12 cellular contexts compared by ENCODE assay signal in the genomic region with DNA sequence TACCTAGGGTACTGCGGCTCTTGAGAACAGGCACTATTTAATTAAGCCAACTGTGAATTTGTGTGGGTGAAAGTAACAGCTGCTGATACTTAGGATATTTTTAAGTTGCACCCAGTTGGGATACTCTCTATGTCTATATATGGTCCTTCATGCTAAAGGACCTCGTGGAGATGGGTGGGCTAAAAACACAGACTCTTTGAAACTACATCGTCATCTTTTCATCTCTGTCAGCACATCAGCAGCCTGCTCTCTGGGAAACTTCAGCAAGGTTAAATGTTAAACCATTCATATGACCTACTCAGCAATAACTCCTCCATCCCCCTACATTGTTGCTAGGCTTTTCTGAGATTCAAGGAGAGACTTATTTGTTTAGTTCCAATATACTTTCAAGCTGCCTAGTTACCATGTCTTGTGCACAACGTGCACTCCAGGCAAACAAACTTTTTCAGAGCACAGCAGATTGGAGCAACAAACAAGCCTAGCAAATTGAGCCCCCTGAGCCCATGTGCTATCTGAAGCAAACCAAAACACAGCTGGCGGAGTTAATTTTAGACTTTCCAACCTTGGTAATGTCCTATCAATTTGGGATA. TPM values are rescaled to one million over a fixed set of nuclear protein-coding genes. Genes with fewer than 3 reads are reported as not detected.
DNase-seq lines count a peak whose midpoint lies in the region; ATAC-seq and TF ChIP-seq lines count a peak whose summit lies in the region.
"Had no signal": no experiment of that assay in that cellular context is flagged by ENCODE, and none has a peak within 500 bp of the region (broad histone marks: within the 10 kb centered on the region; RNA-seq: fewer than 3 reads in every experiment).

No MANE protein-coding gene starts in this region.

- ATAC-seq in GM19043 (IDR thresholded peaks at IDR 0.05; ENCODE audit: low read depth, unreplicated experiment), result peak; percentile 76
- peak; percentile 64 for ATAC-seq in HG03135 (IDR thresholded peaks at IDR 0.05; ENCODE audit: unreplicated experiment)
- ATAC-seq: left lobe of liver had no signal

- no peaks in the 10 kb centered on the region for H3K36me3 ChIP-seq in endocrine pancreas (ENCODE audit: control insufficient read depth, insufficient read depth, low read length)
- H3K36me3 ChIP-seq in neuron (ENCODE audit: insufficient read depth, low read length), result no peaks in the 10 kb centered on the region
- no peaks in the 10 kb centered on the region for H3K36me3 ChIP-seq in CD4-positive, alpha-beta memory T cell (ENCODE audit: insufficient read depth, low read length)
- H3K36me3 ChIP-seq: suprapubic skin had no signal

- no peak for TF ChIP-seq CTCF in GM13976 (IDR thresholded peaks at IDR 0.05; ENCODE audit: borderline replicate concordance, control extremely low read depth, extremely low read depth, insufficient read depth, missing control alignments)

- H3K4me1 ChIP-seq in endocrine pancreas (ENCODE audit: control insufficient read depth, insufficient read depth, low read length) (peaks cover 17% of the 10 kb centered on the region), neuron (ENCODE audit: insufficient read depth, low read length) (peaks cover 36% of the 10 kb centered on the region)
- H3K4me1 ChIP-seq in CD4-positive, alpha-beta memory T cell (ENCODE audit: insufficient read depth, low read length), result no peaks in the 10 kb centered on the region
- H3K4me1 ChIP-seq: suprapubic skin had no signal

- intact Hi-C loops in CD4-positive, alpha-beta memory T cell (cut with micrococcal nuclease), result no loop called here

- peak overlapping the region; percentile 8 for H2AFZ ChIP-seq in neuron (ENCODE audit: low read depth, low read length)

- no peak overlapping the region for H3K4me3 Mint-ChIP-seq in CD4-positive, alpha-beta memory T cell

- H3K9me3 ChIP-seq in endocrine pancreas (ENCODE audit: control insufficient read depth, low read length) (no peaks in the 10 kb centered on the region), neuron (ENCODE audit: low read length) (no peaks in the 10 kb centered on the region)
- no peaks in the 10 kb centered on the region for H3K9me3 ChIP-seq in CD4-positive, alpha-beta memory T cell (ENCODE audit: control insufficient read depth in 1 of 2, low read length in 2 of 2)
- H3K9me3 ChIP-seq: suprapubic skin had no signal

- H3K27ac ChIP-seq in CD4-positive, alpha-beta memory T cell (ENCODE audit: low read depth, low read length), result no peak overlapping the region
- H3K27ac ChIP-seq: suprapubic skin had no signal

- POLR2A ChIA-PET in CD4-positive, alpha-beta memory T cell (lab: Charles Lee; ENCODE audit: partially characterized antibody), result no interaction called here

- no peaks in the 10 kb centered on the region for H3K36me3 Mint-ChIP-seq in CD4-positive, alpha-beta memory T cell

- in situ Hi-C loops in GM13976 (cut with MboI; ENCODE audit: low sequenced_read_pairs, unreplicated experiment), result no loop called here

- H3K4me1 Mint-ChIP-seq in CD4-positive, alpha-beta memory T cell, result no peaks in the 10 kb centered on the region

- DNase-seq in GM13976 (ENCODE audit: low spot score), result no peak
- no peak for DNase-seq in CD4-positive, alpha-beta memory T cell
- DNase-seq in NCI-H446 treated with DMSO at 0.1 percent for 48 hours (lab: John Stamatoyannopoulos, UW), result no peak
- no peak for DNase-seq in OCI-M1 (lab: John Stamatoyannopoulos, UW)
- DNase-seq: activated effector memory CD4-positive, alpha-beta T cell treated with Interleukin-2 at 50 U/mL for 16 hours; stimulated activated CD4-positive, alpha-beta T cell treated with anti-CD3 and anti-CD28 coated beads, Interleukin-15, amount 100 ng/mL, for 24 hours had no signal

- peak overlapping the region; percentile 48 for H3K4me3 ChIP-seq in endocrine pancreas (ENCODE audit: control insufficient read depth, insufficient read depth, low read length)
- H3K4me3 ChIP-seq in neuron (ENCODE audit: low read length), result peak overlapping the region; percentile 3
- no peak overlapping the region for H3K4me3 ChIP-seq in CD4-positive, alpha-beta memory T cell (ENCODE audit: low read length in 2 of 2)
- H3K4me3 ChIP-seq: suprapubic skin had no signal

- H3K9me3 Mint-ChIP-seq in CD4-positive, alpha-beta memory T cell, result no peaks in the 10 kb centered on the region

- CTCF ChIA-PET in CD4-positive, alpha-beta memory T cell (lab: Charles Lee; ENCODE audit: partially characterized antibody), result no interaction called here

- H3K27ac Mint-ChIP-seq in CD4-positive, alpha-beta memory T cell, result no peak overlapping the region

- peaks cover 1 to 3% of the 10 kb centered on the region in 2 donors for H3K27me3 Mint-ChIP-seq in CD4-positive, alpha-beta memory T cell

- H3K9ac ChIP-seq in endocrine pancreas (ENCODE audit: control insufficient read depth, insufficient read depth, low read length), result no peak overlapping the region

- H3K27me3 ChIP-seq in endocrine pancreas (ENCODE audit: control insufficient read depth, insufficient read depth, low read length), result no peaks in the 10 kb centered on the region
- H3K27me3 ChIP-seq in neuron (ENCODE audit: insufficient read depth, low read length), result no peaks in the 10 kb centered on the region
- H3K27me3 ChIP-seq in CD4-positive, alpha-beta memory T cell (ENCODE audit: insufficient read depth, low read length), result no peaks in the 10 kb centered on the region
- H3K27me3 ChIP-seq: suprapubic skin had no signal

RNA-seq across cellular contexts. Expression of a gene that starts 6.2 kb away (rescaled TPM):
- total RNA-seq in CD4-positive, alpha-beta memory T cell, result 10 to 100 TPM; 10.2 to 10.8 TPM
- 1 to 10 TPM in 1 of 2 donors, under 1 TPM in 1; 0.58 to 1.7 TPM for polyA plus RNA-seq in CD4-positive, alpha-beta memory T cell

RNA-seq across cellular contexts. Expression of a gene that starts 56.3 kb away (rescaled TPM):
- 10 to 100 TPM; 47.0 to 54.3 TPM for total RNA-seq in CD4-positive, alpha-beta memory T cell
- polyA plus RNA-seq in CD4-positive, alpha-beta memory T cell, result 10 to 100 TPM; 74.3 to 96.0 TPM

Comparison
In these comparisons a context has a peak if more than half of its experiments do, and no peak if none do; other contexts are left out.
1. H3K4me3 ChIP-seq: peak in endocrine pancreas (single experiment) and neuron (single experiment); none in CD4-positive, alpha-beta memory T cell (0 of 2).